Comparison of ENCODE assay signal across 15 cellular contexts in genomic region chr5:84688566-84688965, GRCh38.
DNase-seq lines count a peak whose midpoint lies in the region; ATAC-seq, FAIRE-seq and TF ChIP-seq lines count a peak whose summit lies in the region.
"Had no signal": no experiment of that assay in that cellular context is flagged by ENCODE, and none has a peak within 500 bp of the region (broad histone marks: within the 10 kb centered on the region; RNA-seq: fewer than 3 reads in every experiment).

No MANE protein-coding gene starts in this region.

- H4K20me1 ChIP-seq in fibroblast of lung (ENCODE audit: control insufficient read depth, extremely low read depth, insufficient read depth, low read length), result no peaks in the 10 kb centered on the region
- H4K20me1 ChIP-seq: BLaER1 had no signal

- H3K4me3 ChIP-seq in AG04449 (ENCODE audit: low read depth, low read length), result no peak overlapping the region
- no peak overlapping the region for H3K4me3 ChIP-seq in RWPE2 (ENCODE audit: severe bottlenecking)
- no peak overlapping the region for H3K4me3 ChIP-seq in fibroblast of lung (replicated peaks in 1 of 4; ENCODE audit: control extremely low read depth in 1 of 4, insufficient read depth in 1 of 4, low read depth in 3 of 4, low read length in 4 of 4)
- H3K4me3 ChIP-seq: BLaER1, esophagus muscularis mucosa had no signal

- no peaks in the 10 kb centered on the region; the same call in 1 of the 2 replicates for H3K36me3 ChIP-seq in RWPE2 (ENCODE audit: low read depth)
- H3K36me3 ChIP-seq in fibroblast of lung (ENCODE audit: control insufficient read depth, insufficient read depth, low read length), result no peaks in the 10 kb centered on the region
- H3K36me3 ChIP-seq: BLaER1, esophagus muscularis mucosa had no signal

- H3K79me2 ChIP-seq in fibroblast of lung (ENCODE audit: control insufficient read depth, insufficient read depth, low read length), result no peaks in the 10 kb centered on the region

- no peak overlapping the region for H3K27ac Mint-ChIP-seq in activated CD8-positive, alpha-beta T cell treated with anti-CD3 and anti-CD28 coated beads for 36 hours
- H3K27ac Mint-ChIP-seq: immature natural killer cell; stimulated activated naive B cell treated with anti-CD40 and anti-IgM and Interleukin-4, amounts not matched to agents 10 μg/mL and 1 μg/mL and 100 μg/mL, for 72 hours had no signal

- H3K4me1 ChIP-seq in RWPE2 (ENCODE audit: insufficient read depth, poor library complexity, severe bottlenecking) (peaks cover 12% of the 10 kb centered on the region), fibroblast of lung (ENCODE audit: control insufficient read depth, extremely low read depth, insufficient read depth, low read length) (no peaks in the 10 kb centered on the region)
- H3K4me1 ChIP-seq: BLaER1, esophagus muscularis mucosa had no signal

- TF ChIP-seq POLR2A in H54 (IDR thresholded peaks at IDR 0.05; ENCODE audit: low read depth, low read length), result no peak

- H3K27me3 ChIP-seq in RWPE2 (ENCODE audit: insufficient read depth, poor library complexity, severe bottlenecking), result no peaks in the 10 kb centered on the region
- no peaks in the 10 kb centered on the region for H3K27me3 ChIP-seq in fibroblast of lung (ENCODE audit: control insufficient read depth, insufficient read depth, low read length)
- H3K27me3 ChIP-seq: BLaER1, esophagus muscularis mucosa had no signal

- intact Hi-C loops in activated CD8-positive, alpha-beta T cell treated with anti-CD3 and anti-CD28 coated beads for 36 hours (cut with micrococcal nuclease), result no loop called here

- no peak overlapping the region for H3K4me3 Mint-ChIP-seq in activated CD8-positive, alpha-beta T cell treated with anti-CD3 and anti-CD28 coated beads for 36 hours
- H3K4me3 Mint-ChIP-seq: immature natural killer cell; stimulated activated naive B cell treated with anti-CD40 and anti-IgM and Interleukin-4, amounts not matched to agents 10 μg/mL and 1 μg/mL and 100 μg/mL, for 72 hours had no signal

- H3K27ac ChIP-seq in RWPE2 (ENCODE audit: poor library complexity, severe bottlenecking) (peak overlapping the region; percentile 65), fibroblast of lung (ENCODE audit: insufficient read depth, low read length) (no peak overlapping the region)
- H3K27ac ChIP-seq: BLaER1, esophagus muscularis mucosa had no signal

- H3K27me3 Mint-ChIP-seq in activated CD8-positive, alpha-beta T cell treated with anti-CD3 and anti-CD28 coated beads for 36 hours, result no peaks in the 10 kb centered on the region
- H3K27me3 Mint-ChIP-seq: stimulated activated naive B cell treated with anti-CD40 and anti-IgM and Interleukin-4, amounts not matched to agents 10 μg/mL and 1 μg/mL and 100 μg/mL, for 72 hours had no signal

- ATAC-seq in RWPE2 (ENCODE audit: low read depth), result peak; percentile 97
- no peak for ATAC-seq in activated CD8-positive, alpha-beta T cell treated with anti-CD3 and anti-CD28 coated beads for 36 hours
- ATAC-seq in HG02642 (IDR thresholded peaks at IDR 0.05; ENCODE audit: poor library complexity, unreplicated experiment), result no peak
- ATAC-seq: stimulated activated naive B cell treated with anti-CD40 and anti-IgM and Interleukin-4, amounts not matched to agents 10 μg/mL and 1 μg/mL and 100 μg/mL, for 72 hours had no signal

- H3K9me3 ChIP-seq in RWPE2 (ENCODE audit: severe bottlenecking) (no peaks in the 10 kb centered on the region), fibroblast of lung (ENCODE audit: control insufficient read depth, insufficient read depth, low read depth, low read length) (no peaks in the 10 kb centered on the region)
- H3K9me3 ChIP-seq: BLaER1, esophagus muscularis mucosa had no signal

- no peaks in the 10 kb centered on the region for H3K36me3 Mint-ChIP-seq in activated CD8-positive, alpha-beta T cell treated with anti-CD3 and anti-CD28 coated beads for 36 hours (ENCODE audit: low read depth)
- H3K36me3 Mint-ChIP-seq: immature natural killer cell; stimulated activated naive B cell treated with anti-CD40 and anti-IgM and Interleukin-4, amounts not matched to agents 10 μg/mL and 1 μg/mL and 100 μg/mL, for 72 hours had no signal

- H2AFZ ChIP-seq in fibroblast of lung (ENCODE audit: low read length), result no peak overlapping the region

- POLR2A ChIA-PET in AG04449 (lab: Yijun Ruan, JAX), result no interaction called here
- POLR2A ChIA-PET in activated CD8-positive, alpha-beta T cell treated with anti-CD3 and anti-CD28 coated beads for 36 hours (lab: Charles Lee), result no interaction called here

- no peak overlapping the region for H3K4me2 ChIP-seq in fibroblast of lung (ENCODE audit: extremely low read depth, insufficient read depth, low read length)
- H3K4me2 ChIP-seq: BLaER1 had no signal

- CTCF ChIA-PET in AG04449 (lab: Yijun Ruan, JAX), result no interaction called here
- CTCF ChIA-PET in activated CD8-positive, alpha-beta T cell treated with anti-CD3 and anti-CD28 coated beads for 36 hours (lab: Charles Lee), result no interaction called here

- peak; percentile 96 for FAIRE-seq in H54 (lab: Jason Lieb, UNC)

- H3K9me3 Mint-ChIP-seq in activated CD8-positive, alpha-beta T cell treated with anti-CD3 and anti-CD28 coated beads for 36 hours, result no peaks in the 10 kb centered on the region

- TF ChIP-seq CTCF in AG04449 (IDR thresholded peaks at IDR 0.05; ENCODE audit: insufficient read depth, low read length, missing control alignments), result no peak
- no peak for TF ChIP-seq CTCF in RWPE2 (IDR thresholded peaks at IDR 0.05; ENCODE audit: poor library complexity, severe bottlenecking)
- no peak for TF ChIP-seq CTCF in fibroblast of lung (conservative IDR thresholded peaks at IDR 0.05 in 1 of 2, IDR thresholded peaks at IDR 0.05 in 1 of 2; ENCODE audit: low read depth in 1 of 2, low read length in 2 of 2)
- TF ChIP-seq CTCF in activated CD8-positive, alpha-beta T cell treated with anti-CD3 and anti-CD28 coated beads for 36 hours (IDR thresholded peaks at IDR 0.05), result no peak

- H3K4me1 Mint-ChIP-seq in activated CD8-positive, alpha-beta T cell treated with anti-CD3 and anti-CD28 coated beads for 36 hours (ENCODE audit: low read depth), result no peaks in the 10 kb centered on the region
- H3K4me1 Mint-ChIP-seq: immature natural killer cell; stimulated activated naive B cell treated with anti-CD40 and anti-IgM and Interleukin-4, amounts not matched to agents 10 μg/mL and 1 μg/mL and 100 μg/mL, for 72 hours had no signal

- H3K9ac ChIP-seq in fibroblast of lung (ENCODE audit: insufficient read depth, low read length), result no peak overlapping the region
- H3K9ac ChIP-seq: BLaER1 had no signal

- peak; percentile 90 for DNase-seq in AG04449 (ENCODE audit: low read depth, low spot score)
- DNase-seq in H54 (ENCODE audit: insufficient read length, low spot score), result no peak
- DNase-seq in RWPE2 (ENCODE audit: low spot score), result no peak
- peak; percentile 87 to 99 for DNase-seq in fibroblast of lung (ENCODE audit: low read depth in 2 of 2)
- DNase-seq in NOMO-1 treated with dmso at 0.1 percent for 144 hours (lab: John Stamatoyannopoulos, UW; ENCODE audit: unreplicated experiment), result no peak
- no peak for DNase-seq in activated CD8-positive, alpha-beta T cell treated with anti-CD3 and anti-CD28 coated beads for 36 hours
- DNase-seq in HT-29 (ENCODE audit: low spot score), result no peak
- DNase-seq: immature natural killer cell; NCI-H1417; NK-92 treated with Interleukin-12 subunit alpha and Interleukin-12 subunit beta, amount 100 ng/mL, for 24 hours; stimulated activated CD4-positive, alpha-beta T cell treated with anti-CD3 and anti-CD28 coated beads, Interleukin-4, amount 100 ng/mL, for 1 hour; stimulated activated naive B cell treated with anti-CD40 and anti-IgM and Interleukin-4, amounts not matched to agents 10 μg/mL and 1 μg/mL and 100 μg/mL, for 72 hours had no signal

Comparison
In these comparisons a context has a peak if more than half of its experiments do, and no peak if none do; other contexts are left out.
1. DNase-seq: peak in AG04449 (single experiment) and fibroblast of lung (2 of 2); none in H54 (single experiment), RWPE2 (single experiment), NOMO-1 treated with dmso at 0.1 percent for 144 hours (single experiment), activated CD8-positive, alpha-beta T cell treated with anti-CD3 and anti-CD28 coated beads for 36 hours (single experiment) and HT-29 (single experiment).